10 cellular contexts compared by ENCODE assay signal in genomic region chr11:128719556-128719824, GRCh38. TPM values are rescaled to one million over a fixed set of nuclear protein-coding genes. Genes with fewer than 3 reads are reported as not detected.
DNase-seq lines count a peak whose midpoint lies in the region; ATAC-seq, FAIRE-seq and TF ChIP-seq lines count a peak whose summit lies in the region.
"Had no signal": no experiment of that assay in that cellular context is flagged by ENCODE, and none has a peak within 500 bp of the region (broad histone marks: within the 10 kb centered on the region; RNA-seq: fewer than 3 reads in every experiment).

No MANE protein-coding gene starts in this region.

- TF ChIP-seq CTCF in OCI-LY3 (IDR thresholded peaks at IDR 0.05; ENCODE audit: low read depth, low read length) (no peak), H1 (IDR thresholded peaks at IDR 0.05; ENCODE audit: control extremely low read depth in 1 of 3, insufficient read depth in 1 of 3, low read depth in 1 of 3, low read length in 3 of 3) (no peak), mesothelial cell of epicardium (IDR thresholded peaks at IDR 0.05; ENCODE audit: unreplicated experiment) (no peak)

- WGBS in H1 (ENCODE audit: extremely low coverage in 1 of 2, insufficient coverage in 1 of 2, insufficient read length in 1 of 2, insufficient replicate concordance in 2 of 2, low coverage in 1 of 2, low lambda C conversion rate in 2 of 2, missing lambda C conversion rate in 1 of 2), 2 experiments: 82% methylated on average over 5 of the region's 5 CpGs; no CpG with 5 or more reads in 1 of the 2 experiments

- H3K36me3 ChIP-seq in OCI-LY3 (replicated peaks; ENCODE audit: low read depth, low read length) (peaks cover 4% of the 10 kb centered on the region), H1 (ENCODE audit: control insufficient read depth in 2 of 4, insufficient read depth in 4 of 4, low read length in 3 of 4) (no peaks in the 10 kb centered on the region)

- H2BK20ac ChIP-seq in H1 (ENCODE audit: low read length): peak overlapping the region; percentile 80

- H4K8ac ChIP-seq in H1 (ENCODE audit: extremely low read depth, insufficient read depth, low read length): no peak overlapping the region

- H3K18ac ChIP-seq in H1 (ENCODE audit: extremely low read depth, low read length): peak overlapping the region; percentile 28; the same call in 1 of the 2 replicates

- TF ChIP-seq RAD21 in H1 (IDR thresholded peaks at IDR 0.05 in 1 of 2, conservative IDR thresholded peaks at IDR 0.05 in 1 of 2; ENCODE audit: low read depth in 2 of 2, low read length in 2 of 2): no peak

- peaks cover 35% of the 10 kb centered on the region for H3K4me1 ChIP-seq in OCI-LY3 (ENCODE audit: low read length)
- H3K4me1 ChIP-seq in H1 (replicated peaks in 1 of 4; ENCODE audit: control insufficient read depth in 3 of 4, insufficient read depth in 4 of 4, low read length in 3 of 4): peaks cover 5 to 25% (median 22%) of the 10 kb centered on the region in 4 experiments

- H3K4me2 ChIP-seq in OCI-LY3 (ENCODE audit: low read length) (peak overlapping the region; percentile 92), H1 (ENCODE audit: insufficient read depth in 1 of 2, low read depth in 2 of 2, low read length in 2 of 2) (no peak overlapping the region)

- peak overlapping the region; percentile 98; the same call in 1 of the 2 replicates for H2BK12ac ChIP-seq in H1 (ENCODE audit: low read depth, low read length)

- H3K9me3 ChIP-seq in OCI-LY3 (ENCODE audit: insufficient read depth, low read length): no peaks in the 10 kb centered on the region
- no peaks in the 10 kb centered on the region for H3K9me3 ChIP-seq in H1 (ENCODE audit: insufficient read depth in 2 of 2, low read depth in 1 of 2, low read length in 1 of 2)

- peaks cover 34% of the 10 kb centered on the region for H3K79me2 ChIP-seq in OCI-LY3 (ENCODE audit: low read length)
- no peaks in the 10 kb centered on the region for H3K79me2 ChIP-seq in H1 (ENCODE audit: control insufficient read depth in 1 of 2, insufficient read depth in 2 of 2, low read length in 2 of 2)

- peak overlapping the region; percentile 68 for H3K4me3 ChIP-seq in OCI-LY3 (ENCODE audit: low read length)
- H3K4me3 ChIP-seq in H1 (ENCODE audit: extremely low read depth in 1 of 4, insufficient read depth in 2 of 4, low read depth in 3 of 4, low read length in 4 of 4): no peak overlapping the region

- H3K4ac ChIP-seq in H1 (replicated peaks; ENCODE audit: insufficient read length, low read depth, low read length): no peak overlapping the region

- no peaks in the 10 kb centered on the region for H3K79me1 ChIP-seq in H1 (ENCODE audit: low read depth, low read length)

- H2BK5ac ChIP-seq in H1 (ENCODE audit: low read depth, low read length): peak overlapping the region; percentile 37; the same call in 1 of the 2 replicates

- no peak overlapping the region for H4K5ac ChIP-seq in H1 (ENCODE audit: insufficient read length, low read depth, low read length)

- H3K14ac ChIP-seq in H1 (ENCODE audit: insufficient read length): no peak overlapping the region

- H4K20me1 ChIP-seq in OCI-LY3 (ENCODE audit: insufficient read depth, low read length): no peaks in the 10 kb centered on the region
- H4K20me1 ChIP-seq in H1 (replicated peaks in 1 of 2; ENCODE audit: control insufficient read depth in 1 of 2, insufficient read depth in 2 of 2, low read length in 2 of 2): no peaks in the 10 kb centered on the region

- peak overlapping the region; percentile 91 for H3K27ac Mint-ChIP-seq in T-helper 2 cell treated with Interferon-gamma antibody and Interleukin-4, amounts not matched to agents 5 μg/mL and 100 μg/mL, for 36 hours
- no peak overlapping the region for H3K27ac Mint-ChIP-seq in mesothelial cell of epicardium

- TF ChIP-seq POLR2A in H1 (IDR thresholded peaks at IDR 0.05; ENCODE audit: control extremely low read depth in 1 of 2, low read depth in 2 of 2, low read length in 2 of 2): no peak

- H3K4me3 Mint-ChIP-seq in T-helper 2 cell treated with Interferon-gamma antibody and Interleukin-4, amounts not matched to agents 5 μg/mL and 100 μg/mL, for 36 hours: peak overlapping the region; percentile 82
- H3K4me3 Mint-ChIP-seq in mesothelial cell of epicardium: no peak overlapping the region

- H2AK5ac ChIP-seq in H1 (ENCODE audit: low read depth, low read length): no peak overlapping the region

- no peak overlapping the region for H3K56ac ChIP-seq in H1 (replicated peaks; ENCODE audit: insufficient read length, low read depth, low read length)

- H2AFZ ChIP-seq in OCI-LY3 (ENCODE audit: low read depth, low read length): no peak overlapping the region
- no peak overlapping the region for H2AFZ ChIP-seq in H1 (ENCODE audit: low read length)

- H3K27me3 ChIP-seq in OCI-LY3 (ENCODE audit: low read depth, low read length) (no peaks in the 10 kb centered on the region), H1 (replicated peaks in 1 of 4; ENCODE audit: control insufficient read depth in 3 of 4, extremely low read depth in 1 of 4, insufficient read depth in 3 of 4, low read length in 3 of 4) (peaks cover 0 to 2% (median 0%) of the 10 kb centered on the region in 4 experiments; a peak in 2 of 7 replicates)

- H2BK15ac ChIP-seq in H1 (ENCODE audit: low read length): peak overlapping the region; percentile 93; the same call in 1 of the 2 replicates

- H3K9ac ChIP-seq in OCI-LY3 (ENCODE audit: low read length) (peak overlapping the region; percentile 65; the same call in 1 of the 2 replicates), H1 (replicated peaks in 1 of 4; ENCODE audit: extremely low read depth in 1 of 4, low read depth in 3 of 4, low read length in 3 of 4) (no peak overlapping the region; a peak in 1 of 7 replicates)

- H3K27ac ChIP-seq in OCI-LY3 (ENCODE audit: low read length) (no peak overlapping the region), H1 (ENCODE audit: low read depth, low read length) (no peak overlapping the region)

- no peak for FAIRE-seq in H1 (lab: Jason Lieb, UNC)

- CTCF ChIA-PET in H1 (lab: Charles Lee; ENCODE audit: partially characterized antibody): interaction anchor here (0.6 to 1.9 kb wide), 12 partner anchors 9 to 429 kb away, joined by 3 to 10 read pairs (median 3); no protein-coding TSS in a partner anchor

- TF ChIP-seq EP300 in H1 (IDR thresholded peaks at IDR 0.05; ENCODE audit: borderline replicate concordance in 1 of 2, low read depth in 2 of 2, low read length in 2 of 2): no peak

- peaks cover 48% of the 10 kb centered on the region for H3K36me3 Mint-ChIP-seq in T-helper 2 cell treated with Interferon-gamma antibody and Interleukin-4, amounts not matched to agents 5 μg/mL and 100 μg/mL, for 36 hours (ENCODE audit: low read depth)
- no peaks in the 10 kb centered on the region for H3K36me3 Mint-ChIP-seq in mesothelial cell of epicardium

- H2BK120ac ChIP-seq in H1 (replicated peaks; ENCODE audit: low read depth, low read length): no peak overlapping the region

- no peaks in the 10 kb centered on the region for H3K23me2 ChIP-seq in H1 (ENCODE audit: low read depth, low read length)

- no peaks in the 10 kb centered on the region for H3K9me3 Mint-ChIP-seq in T-helper 2 cell treated with Interferon-gamma antibody and Interleukin-4, amounts not matched to agents 5 μg/mL and 100 μg/mL, for 36 hours
- no peaks in the 10 kb centered on the region for H3K9me3 Mint-ChIP-seq in mesothelial cell of epicardium

- H3K4me1 Mint-ChIP-seq in T-helper 2 cell treated with Interferon-gamma antibody and Interleukin-4, amounts not matched to agents 5 μg/mL and 100 μg/mL, for 36 hours (ENCODE audit: low read depth): peaks cover 85% of the 10 kb centered on the region
- H3K4me1 Mint-ChIP-seq in mesothelial cell of epicardium: peaks cover 43% of the 10 kb centered on the region

- no peak for ATAC-seq in GM21528 (IDR thresholded peaks at IDR 0.05; ENCODE audit: low FRiP score, unreplicated experiment)

- POLR2A ChIA-PET in H1 (lab: Charles Lee; ENCODE audit: partially characterized antibody): interaction anchor here (0.9 to 1.8 kb wide), 2 partner anchors 13 to 14 kb away, joined by 3 to 9 read pairs; no protein-coding TSS in a partner anchor

- no peaks in the 10 kb centered on the region for H3K27me3 Mint-ChIP-seq in T-helper 2 cell treated with Interferon-gamma antibody and Interleukin-4, amounts not matched to agents 5 μg/mL and 100 μg/mL, for 36 hours (ENCODE audit: low read depth)
- H3K27me3 Mint-ChIP-seq in mesothelial cell of epicardium (ENCODE audit: low read depth): peaks cover 8% of the 10 kb centered on the region

- H4K91ac ChIP-seq in H1 (replicated peaks; ENCODE audit: insufficient read length, low read length): no peak overlapping the region

- H3K23ac ChIP-seq in H1 (ENCODE audit: insufficient read length): no peak overlapping the region

- DNase-seq in T-helper 2 cell treated with Interferon-gamma antibody and Interleukin-4, amounts not matched to agents 5 μg/mL and 100 μg/mL, for 36 hours (ENCODE audit: low spot score): no peak
- DNase-seq in T-helper 2 cell (no peak), H1 (ENCODE audit: low read depth in 1 of 2, low spot score in 2 of 2) (no peak), mesothelial cell of epicardium (ENCODE audit: low spot score in 2 of 2, unreplicated experiment in 2 of 2) (no peak)
- DNase-seq in stimulated activated CD8-positive, alpha-beta memory T cell treated with anti-CD3 and anti-CD28 coated beads, Interleukin-4, amount 100 ng/mL, for 48 hours: peak; percentile 22
- no peak for DNase-seq in stimulated activated CD4-positive, alpha-beta T cell treated with anti-CD3 and anti-CD28 coated beads, Interleukin-4, amount 100 ng/mL, for 24 hours
- DNase-seq: 8988T, NCI-H1048 had no signal

TF ChIP-seq in H1, 55 proteins besides CTCF, POLR2A, EP300 and RAD21:
- TF ChIP-seq YY1 (IDR thresholded peaks at IDR 0.05; ENCODE audit: low read depth, low read length) (no peak), HDAC2 (IDR thresholded peaks at IDR 0.05; ENCODE audit: borderline replicate concordance in 1 of 2, low read depth in 2 of 2, low read length in 2 of 2) (no peak), CBX8 (IDR thresholded peaks at IDR 0.05; ENCODE audit: borderline replicate concordance, low read depth, low read length) (no peak), FOSL1 (IDR thresholded peaks at IDR 0.05; ENCODE audit: insufficient read depth, low read depth, low read length) (no peak), SIRT6 (IDR thresholded peaks at IDR 0.05; ENCODE audit: low read length) (no peak)
TF ChIP-seq in H1: peak in this region for 0.

RNA-seq across cellular contexts. Expression of gene FLI1, which starts 25.6 kb away (rescaled TPM):
- total RNA-seq in H1 (2021; fragmentation: NEBNext Ultra II Directional; extraction: Animal tissue kit (Norgen Biotek cat#: 25700)): 0.22 and 0.29 TPM in 2 replicates
- 0.18 and 0.30 TPM in 2 replicates for polyA plus RNA-seq in H1 (2011; rRNA removed)
- 0.21 TPM for polyA plus RNA-seq in H1 (2011; cell fraction: cytosol; rRNA removed)
- polyA plus RNA-seq in H1 (2011; cell fraction: nucleus; rRNA removed): 0.14 TPM
- 0.15 to 0.58 TPM (median 0.43 TPM) in 3 of 4 replicates, not detected in the other for polyA plus RNA-seq in H1 (2012, experiment 1 of 2)
- polyA plus RNA-seq in H1 (2012, experiment 2 of 2): 0.04 TPM
- 0.18 TPM for polyA plus RNA-seq in H1 (2013, experiment 1 of 2)
- 0.24 TPM for polyA plus RNA-seq in H1 (2013, experiment 2 of 2)
- 0.38 and 1.5 TPM in 2 replicates for polyA minus RNA-seq in H1 (2011; rRNA and poly(A)+ RNA removed)
- not detected for polyA minus RNA-seq in H1 (2011; cell fraction: cytosol; rRNA and poly(A)+ RNA removed)
- polyA minus RNA-seq in H1 (2011; cell fraction: nucleus; rRNA and poly(A)+ RNA removed): 0.50 TPM
- total RNA-seq in mesothelial cell of epicardium: 4.5 to 5.8 TPM (median 5.3 TPM) in 3 replicates
